21 cellular contexts compared by ENCODE assay signal in the genomic region with DNA sequence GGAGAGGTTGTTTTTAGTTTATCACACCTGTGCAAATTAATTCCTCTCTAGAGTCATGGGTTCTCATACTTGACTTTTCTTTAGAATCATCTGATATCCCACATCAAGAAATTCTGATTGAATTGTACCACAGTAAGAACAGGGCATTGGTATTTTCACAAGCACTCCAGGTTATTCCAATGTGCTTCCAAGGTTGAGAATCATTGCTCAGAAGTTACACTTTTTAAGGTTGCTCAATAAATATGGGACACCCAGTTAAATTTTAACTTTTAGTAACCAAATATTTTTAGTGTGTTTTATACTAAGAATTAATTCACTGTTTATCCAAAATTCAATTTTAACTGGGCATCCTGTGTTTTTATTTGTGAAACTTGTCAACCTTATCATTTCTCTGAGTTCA. TPM values are rescaled to one million over a fixed set of nuclear protein-coding genes. Genes with fewer than 3 reads are reported as not detected.
"Had no signal": no experiment of that assay in that cellular context is flagged by ENCODE, and none has a peak within 500 bp of the region (broad histone marks: within the 10 kb centered on the region; RNA-seq: fewer than 3 reads in every experiment).

No MANE protein-coding gene starts in this region.

- H3K36me3 ChIP-seq: MG63, SJSA1 had no signal

- H3K27ac ChIP-seq: SJSA1, SK-N-MC had no signal

- FAIRE-seq: RCC 7860 had no signal

- DNase-seq: IMR-90, Karpas-422, KG1, MG63, NCI-H1092, NCI-H1436, NCI-H187, NCI-H2029, NCI-H2081 treated with DMSO at 0.1 percent for 48 hours, NCI-H2171, NCI-H226, NCI-H446, NCI-H510A, NCI-H524 treated with DMSO at 0.1 percent for 48 hours, NCI-H774, Right ventricle myocardium superior, SIG-M5 had no signal

- H3K4me3 ChIP-seq: MG63, SJSA1, SK-N-MC had no signal

- H3K9me3 ChIP-seq: MG63, SJSA1 had no signal

RNA-seq across cellular contexts. Expression of a gene that starts 2.5 kb away (rescaled TPM):
- total RNA-seq: HT-29 had no signal
